9 cellular contexts compared by ENCODE assay signal in genomic region chr10:105797234-105797890, GRCh38.
DNase-seq lines count a peak whose midpoint lies in the region; ATAC-seq and TF ChIP-seq lines count a peak whose summit lies in the region.
"Had no signal": no experiment of that assay in that cellular context is flagged by ENCODE, and none has a peak within 500 bp of the region (broad histone marks: within the 10 kb centered on the region; RNA-seq: fewer than 3 reads in every experiment).

No MANE protein-coding gene starts in this region.

- TF ChIP-seq CTCF in natural killer cell (IDR thresholded peaks at IDR 0.05) (no peak), prostate gland (IDR thresholded peaks at IDR 0.05) (peak in 1 of 4 experiments; percentile 14)

- H3K27ac ChIP-seq in prostate gland: no peak overlapping the region
- H3K27ac ChIP-seq: parathyroid adenoma had no signal

- no peaks in the 10 kb centered on the region for H3K27me3 ChIP-seq in prostate gland (replicated peaks; ENCODE audit: insufficient read depth)

- H3K4me3 Mint-ChIP-seq in natural killer cell: no peak overlapping the region

- H3K4me3 ChIP-seq in prostate gland: no peak overlapping the region

- ATAC-seq in HG03520 (IDR thresholded peaks at IDR 0.05; ENCODE audit: unreplicated experiment) (peak; percentile 60), natural killer cell (no peak)

- H3K36me3 Mint-ChIP-seq in natural killer cell: no peaks in the 10 kb centered on the region

- 69% methylated on average over 6 of the region's 6 CpGs for WGBS in prostate gland

- H3K27ac Mint-ChIP-seq in natural killer cell: no peak overlapping the region

- H3K36me3 ChIP-seq in prostate gland: no peaks in the 10 kb centered on the region

- peak; percentile 50 for DNase-seq in SIG-M5 treated with dmso at 0.1 percent for 504 hours (lab: John Stamatoyannopoulos, UW; ENCODE audit: unreplicated experiment)
- DNase-seq in SIG-M5 (lab: John Stamatoyannopoulos, UW): no peak
- DNase-seq in SW480 (ENCODE audit: low spot score): peak; percentile 54
- peak; percentile 42 for DNase-seq in iPS-NIHi11 (ENCODE audit: low spot score)
- DNase-seq in natural killer cell: no peak
- no peak for DNase-seq in prostate gland (ENCODE audit: low spot score)
- DNase-seq in stimulated activated CD4-positive, alpha-beta T cell treated with anti-CD3 and anti-CD28 coated beads, Interleukin-2, amount 100 ng/mL, for 48 hours: no peak

- peaks cover 3 to 5% of the 10 kb centered on the region in 2 donors for H3K9me3 Mint-ChIP-seq in natural killer cell

- no peaks in the 10 kb centered on the region for H3K4me1 Mint-ChIP-seq in natural killer cell

- no peaks in the 10 kb centered on the region for H3K9me3 ChIP-seq in prostate gland

- no peak for TF ChIP-seq POLR2A in prostate gland (IDR thresholded peaks at IDR 0.05)

- no peaks in the 10 kb centered on the region for H3K27me3 Mint-ChIP-seq in natural killer cell (ENCODE audit: low read depth in 2 of 2)

- no peaks in the 10 kb centered on the region for H3K4me1 ChIP-seq in prostate gland (replicated peaks)
- H3K4me1 ChIP-seq: parathyroid adenoma had no signal

- intact Hi-C loops in natural killer cell (cut with micrococcal nuclease) (no loop called here), prostate gland (cut with DNase I) (no loop called here)

Comparison
In these comparisons a context has a peak if more than half of its experiments do, and no peak if none do; other contexts are left out.
1. DNase-seq: peak in SIG-M5 treated with dmso at 0.1 percent for 504 hours (single experiment), SW480 (single experiment) and iPS-NIHi11 (single experiment); none in SIG-M5 (single experiment), natural killer cell (single experiment), prostate gland (single experiment) and stimulated activated CD4-positive, alpha-beta T cell treated with anti-CD3 and anti-CD28 coated beads, Interleukin-2, amount 100 ng/mL, for 48 hours (0 of 2).